Comparison of ENCODE assay signal across 1 cellular context in the genomic region with DNA sequence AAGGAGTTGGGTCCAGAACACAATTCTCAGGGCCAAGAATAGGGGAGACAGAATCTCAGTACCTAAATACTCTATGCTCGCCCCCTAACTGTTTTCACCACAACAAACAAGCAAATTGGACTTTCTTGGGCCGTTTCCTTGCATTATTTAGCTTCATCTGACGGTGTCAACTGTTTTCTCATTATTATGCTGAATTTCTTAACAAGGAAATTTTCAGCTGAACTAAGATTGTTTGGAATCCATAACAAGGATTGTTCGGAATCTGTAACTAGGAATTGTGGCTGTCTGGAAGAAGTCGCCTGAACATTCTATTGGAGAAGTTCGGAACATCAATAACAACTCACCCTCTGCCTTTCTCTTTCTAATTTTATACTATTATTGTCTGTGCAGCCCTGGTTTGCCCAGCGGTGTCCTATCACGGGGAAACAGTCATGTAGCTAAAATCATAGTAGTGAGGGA.
TF ChIP-seq lines count a peak whose summit lies in the region.

No MANE protein-coding gene starts in this region.

TF ChIP-seq in WTC11, 78 proteins besides CTCF, POLR2A, EP300 and RAD21 (continued from another document):
- TF ChIP-seq, protein P1, sequence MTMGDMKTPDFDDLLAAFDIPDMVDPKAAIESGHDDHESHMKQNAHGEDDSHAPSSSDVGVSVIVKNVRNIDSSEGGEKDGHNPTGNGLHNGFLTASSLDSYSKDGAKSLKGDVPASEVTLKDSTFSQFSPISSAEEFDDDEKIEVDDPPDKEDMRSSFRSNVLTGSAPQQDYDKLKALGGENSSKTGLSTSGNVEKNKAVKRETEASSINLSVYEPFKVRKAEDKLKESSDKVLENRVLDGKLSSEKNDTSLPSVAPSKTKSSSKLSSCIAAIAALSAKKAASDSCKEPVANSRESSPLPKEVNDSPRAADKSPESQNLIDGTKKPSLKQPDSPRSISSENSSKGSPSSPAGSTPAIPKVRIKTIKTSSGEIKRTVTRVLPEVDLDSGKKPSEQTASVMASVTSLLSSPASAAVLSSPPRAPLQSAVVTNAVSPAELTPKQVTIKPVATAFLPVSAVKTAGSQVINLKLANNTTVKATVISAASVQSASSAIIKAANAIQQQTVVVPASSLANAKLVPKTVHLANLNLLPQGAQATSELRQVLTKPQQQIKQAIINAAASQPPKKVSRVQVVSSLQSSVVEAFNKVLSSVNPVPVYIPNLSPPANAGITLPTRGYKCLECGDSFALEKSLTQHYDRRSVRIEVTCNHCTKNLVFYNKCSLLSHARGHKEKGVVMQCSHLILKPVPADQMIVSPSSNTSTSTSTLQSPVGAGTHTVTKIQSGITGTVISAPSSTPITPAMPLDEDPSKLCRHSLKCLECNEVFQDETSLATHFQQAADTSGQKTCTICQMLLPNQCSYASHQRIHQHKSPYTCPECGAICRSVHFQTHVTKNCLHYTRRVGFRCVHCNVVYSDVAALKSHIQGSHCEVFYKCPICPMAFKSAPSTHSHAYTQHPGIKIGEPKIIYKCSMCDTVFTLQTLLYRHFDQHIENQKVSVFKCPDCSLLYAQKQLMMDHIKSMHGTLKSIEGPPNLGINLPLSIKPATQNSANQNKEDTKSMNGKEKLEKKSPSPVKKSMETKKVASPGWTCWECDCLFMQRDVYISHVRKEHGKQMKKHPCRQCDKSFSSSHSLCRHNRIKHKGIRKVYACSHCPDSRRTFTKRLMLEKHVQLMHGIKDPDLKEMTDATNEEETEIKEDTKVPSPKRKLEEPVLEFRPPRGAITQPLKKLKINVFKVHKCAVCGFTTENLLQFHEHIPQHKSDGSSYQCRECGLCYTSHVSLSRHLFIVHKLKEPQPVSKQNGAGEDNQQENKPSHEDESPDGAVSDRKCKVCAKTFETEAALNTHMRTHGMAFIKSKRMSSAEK (CRISPR knock-in tag; IDR thresholded peaks at IDR 0.05; ENCODE audit: borderline replicate concordance) = no peak
- no peak for TF ChIP-seq FOXP1 (CRISPR knock-in tag; IDR thresholded peaks at IDR 0.05; ENCODE audit: borderline replicate concordance)
- no peak for TF ChIP-seq ZNF138 (CRISPR knock-in tag; conservative IDR thresholded peaks at IDR 0.05)
- TF ChIP-seq, protein P2, sequence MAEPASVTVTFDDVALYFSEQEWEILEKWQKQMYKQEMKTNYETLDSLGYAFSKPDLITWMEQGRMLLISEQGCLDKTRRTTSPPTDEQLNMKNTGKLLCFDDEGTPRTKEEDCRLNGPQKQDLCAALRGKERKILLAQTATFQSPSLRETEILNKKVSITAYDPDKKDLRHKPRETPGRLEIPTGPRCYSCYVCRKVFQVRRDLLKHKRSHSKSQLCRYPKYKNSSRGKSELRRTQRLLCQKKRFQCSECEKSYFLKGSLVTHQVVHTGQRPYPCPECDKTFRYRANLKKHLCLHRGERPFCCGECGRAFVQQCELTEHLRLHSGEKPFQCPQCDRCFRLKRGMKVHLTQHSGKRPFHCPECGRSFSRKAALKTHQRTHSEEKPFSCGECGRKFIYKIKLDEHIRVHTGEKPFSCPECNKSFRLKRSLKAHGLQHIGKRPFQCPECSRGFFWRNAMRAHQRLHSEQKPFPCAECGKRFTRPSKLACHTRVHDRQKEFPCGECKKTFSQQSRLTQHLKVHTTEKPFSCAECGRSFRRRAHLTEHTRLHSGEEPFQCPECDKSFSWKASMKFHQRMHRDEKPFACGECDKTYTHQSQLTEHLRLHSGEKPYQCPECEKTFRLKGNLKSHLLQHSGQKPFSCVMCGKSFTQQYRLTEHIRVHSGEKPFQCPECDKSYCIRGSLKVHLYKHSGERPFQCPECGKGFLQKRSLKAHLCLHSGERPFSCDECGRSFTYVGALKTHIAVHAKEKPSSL (CRISPR knock-in tag; conservative IDR thresholded peaks at IDR 0.05) = no peak
- no peak for TF ChIP-seq ZNF317 (CRISPR knock-in tag; IDR thresholded peaks at IDR 0.05; ENCODE audit: borderline replicate concordance, low read depth)
- TF ChIP-seq, protein P3, sequence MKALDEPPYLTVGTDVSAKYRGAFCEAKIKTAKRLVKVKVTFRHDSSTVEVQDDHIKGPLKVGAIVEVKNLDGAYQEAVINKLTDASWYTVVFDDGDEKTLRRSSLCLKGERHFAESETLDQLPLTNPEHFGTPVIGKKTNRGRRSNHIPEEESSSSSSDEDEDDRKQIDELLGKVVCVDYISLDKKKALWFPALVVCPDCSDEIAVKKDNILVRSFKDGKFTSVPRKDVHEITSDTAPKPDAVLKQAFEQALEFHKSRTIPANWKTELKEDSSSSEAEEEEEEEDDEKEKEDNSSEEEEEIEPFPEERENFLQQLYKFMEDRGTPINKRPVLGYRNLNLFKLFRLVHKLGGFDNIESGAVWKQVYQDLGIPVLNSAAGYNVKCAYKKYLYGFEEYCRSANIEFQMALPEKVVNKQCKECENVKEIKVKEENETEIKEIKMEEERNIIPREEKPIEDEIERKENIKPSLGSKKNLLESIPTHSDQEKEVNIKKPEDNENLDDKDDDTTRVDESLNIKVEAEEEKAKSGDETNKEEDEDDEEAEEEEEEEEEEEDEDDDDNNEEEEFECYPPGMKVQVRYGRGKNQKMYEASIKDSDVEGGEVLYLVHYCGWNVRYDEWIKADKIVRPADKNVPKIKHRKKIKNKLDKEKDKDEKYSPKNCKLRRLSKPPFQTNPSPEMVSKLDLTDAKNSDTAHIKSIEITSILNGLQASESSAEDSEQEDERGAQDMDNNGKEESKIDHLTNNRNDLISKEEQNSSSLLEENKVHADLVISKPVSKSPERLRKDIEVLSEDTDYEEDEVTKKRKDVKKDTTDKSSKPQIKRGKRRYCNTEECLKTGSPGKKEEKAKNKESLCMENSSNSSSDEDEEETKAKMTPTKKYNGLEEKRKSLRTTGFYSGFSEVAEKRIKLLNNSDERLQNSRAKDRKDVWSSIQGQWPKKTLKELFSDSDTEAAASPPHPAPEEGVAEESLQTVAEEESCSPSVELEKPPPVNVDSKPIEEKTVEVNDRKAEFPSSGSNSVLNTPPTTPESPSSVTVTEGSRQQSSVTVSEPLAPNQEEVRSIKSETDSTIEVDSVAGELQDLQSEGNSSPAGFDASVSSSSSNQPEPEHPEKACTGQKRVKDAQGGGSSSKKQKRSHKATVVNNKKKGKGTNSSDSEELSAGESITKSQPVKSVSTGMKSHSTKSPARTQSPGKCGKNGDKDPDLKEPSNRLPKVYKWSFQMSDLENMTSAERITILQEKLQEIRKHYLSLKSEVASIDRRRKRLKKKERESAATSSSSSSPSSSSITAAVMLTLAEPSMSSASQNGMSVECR (CRISPR knock-in tag; IDR thresholded peaks at IDR 0.05; ENCODE audit: borderline replicate concordance) = no peak
- no peak for TF ChIP-seq SMAD4 (CRISPR knock-in tag; IDR thresholded peaks at IDR 0.05)
- no peak for TF ChIP-seq CREB1 (CRISPR knock-in tag; IDR thresholded peaks at IDR 0.05)
- TF ChIP-seq ZBTB21 (CRISPR knock-in tag; IDR thresholded peaks at IDR 0.05; ENCODE audit: borderline replicate concordance) = no peak
- no peak for TF ChIP-seq TEAD1 (CRISPR knock-in tag; IDR thresholded peaks at IDR 0.05)
